Comparison of ENCODE assay signal across 9 cellular contexts in the genomic region with DNA sequence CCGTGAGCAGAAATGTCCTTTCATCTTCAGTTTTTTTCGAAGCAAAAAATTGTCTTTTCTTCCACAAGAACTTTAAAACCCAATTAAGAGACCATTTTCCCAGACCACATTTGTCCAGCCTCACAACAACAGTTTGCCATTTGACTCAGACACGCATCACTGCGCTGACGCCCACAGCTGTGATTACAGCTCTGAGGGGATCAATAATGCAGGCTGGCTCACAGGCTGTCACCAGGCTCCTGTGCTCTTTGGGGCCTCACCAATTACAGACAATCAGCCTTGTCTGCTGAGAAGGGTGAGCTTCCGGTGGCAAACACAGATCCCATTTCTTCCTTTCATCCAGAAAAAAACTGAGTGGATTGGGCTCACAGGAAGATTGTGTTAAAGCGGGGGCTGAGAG. TPM values are rescaled to one million over a fixed set of nuclear protein-coding genes. Genes with fewer than 3 reads are reported as not detected.
DNase-seq lines count a peak whose midpoint lies in the region; ATAC-seq, FAIRE-seq and TF ChIP-seq lines count a peak whose summit lies in the region.
"Had no signal": no experiment of that assay in that cellular context is flagged by ENCODE, and none has a peak within 500 bp of the region (broad histone marks: within the 10 kb centered on the region; RNA-seq: fewer than 3 reads in every experiment).

No MANE protein-coding gene starts in this region.

- peak overlapping the region; percentile 74 for H3K27ac ChIP-seq in smooth muscle cell (ENCODE audit: low read depth)

- H2AFZ ChIP-seq in smooth muscle cell (ENCODE audit: low read depth) = no peak overlapping the region

- H3F3A ChIP-seq in smooth muscle cell (ENCODE audit: low read depth) = peaks cover 3% of the 10 kb centered on the region

- peaks cover 5% of the 10 kb centered on the region for H3K4me1 ChIP-seq in smooth muscle cell (ENCODE audit: low read depth)

- peak overlapping the region; percentile 15 for H3K4me2 ChIP-seq in smooth muscle cell

- H3K4me3 ChIP-seq in bronchial epithelial cell (ENCODE audit: low read depth, low read length) (no peak overlapping the region), smooth muscle cell (no peak overlapping the region)

- DNase-seq in activated T-cell treated with anti-CD3 and anti-CD28 coated beads for 48 hours (ENCODE audit: low read depth) = peak; percentile 15
- no peak for DNase-seq in activated T-cell treated with anti-CD3 and anti-CD28 coated beads, Interleukin-2, amount 50 U/mL, for 1 hour
- peak; percentile 88 for DNase-seq in NCI-H345 (lab: John Stamatoyannopoulos, UW)
- DNase-seq in bronchial epithelial cell (ENCODE audit: low read depth) = peak; percentile 51
- DNase-seq in smooth muscle cell (lab: John Stamatoyannopoulos, UW; ENCODE audit: unreplicated experiment) = no peak
- DNase-seq in stimulated activated naive CD8-positive, alpha-beta T cell treated with anti-CD3 and anti-CD28 coated beads, Interleukin-15, Interleukin-2, amounts not matched to agents 100 U/mL and 50 U/mL, for 24 hours = no peak
- no peak for DNase-seq in NOMO-1 (lab: John Stamatoyannopoulos, UW; ENCODE audit: unreplicated experiment in 2 of 2)
- DNase-seq in NCI-H774 (lab: John Stamatoyannopoulos, UW) = no peak
- DNase-seq: activated CD4-positive, CD25-positive, alpha-beta regulatory T cell had no signal

- H4K20me1 ChIP-seq in smooth muscle cell (ENCODE audit: low read depth) = no peaks in the 10 kb centered on the region

- no peak for TF ChIP-seq CTCF in bronchial epithelial cell (IDR thresholded peaks at IDR 0.05; ENCODE audit: insufficient read depth, low read length, severe bottlenecking)
- TF ChIP-seq CTCF in smooth muscle cell (IDR thresholded peaks at IDR 0.05; ENCODE audit: borderline replicate concordance, insufficient read depth, poor library complexity, severe bottlenecking) = no peak

- H3K79me2 ChIP-seq in smooth muscle cell (ENCODE audit: low read depth) = no peaks in the 10 kb centered on the region

- no peaks in the 10 kb centered on the region for H3K27me3 ChIP-seq in bronchial epithelial cell (ENCODE audit: control insufficient read depth, insufficient read depth, low read length)
- no peaks in the 10 kb centered on the region for H3K27me3 ChIP-seq in smooth muscle cell (ENCODE audit: low read depth)

- peak overlapping the region; percentile 72 for H3K9ac ChIP-seq in smooth muscle cell (ENCODE audit: low read depth)

- no peaks in the 10 kb centered on the region for H3K9me3 ChIP-seq in smooth muscle cell (replicated peaks; ENCODE audit: low read depth)

- H3K36me3 ChIP-seq in bronchial epithelial cell (ENCODE audit: control insufficient read depth, insufficient read depth, low read length) (no peaks in the 10 kb centered on the region), smooth muscle cell (ENCODE audit: low read depth) (no peaks in the 10 kb centered on the region)

- no peak for FAIRE-seq in bronchial epithelial cell (lab: Jason Lieb, UNC)

- 47% methylated on average over 7 of the region's 7 CpGs for WGBS in smooth muscle cell (ENCODE audit: low lambda C conversion rate)

- ATAC-seq in stimulated activated naive CD8-positive, alpha-beta T cell treated with anti-CD3 and anti-CD28 coated beads, Interleukin-15, Interleukin-2, amounts not matched to agents 100 U/mL and 50 U/mL, for 24 hours = no peak

RNA-seq across cellular contexts. Expression of gene DDC, which starts 33.3 kb away (rescaled TPM):
- 0.26 TPM in 1 of 2 replicates, not detected in the other for total RNA-seq in bronchial epithelial cell
- not detected in 2 replicates for total RNA-seq in smooth muscle cell
- not detected in 2 replicates for polyA plus RNA-seq in smooth muscle cell

Comparison
In these comparisons a context has a peak if more than half of its experiments do, and no peak if none do; other contexts are left out.
1. DNase-seq: peak in activated T-cell treated with anti-CD3 and anti-CD28 coated beads for 48 hours (single experiment), NCI-H345 (single experiment) and bronchial epithelial cell (single experiment); none in activated T-cell treated with anti-CD3 and anti-CD28 coated beads, Interleukin-2, amount 50 U/mL, for 1 hour (single experiment), smooth muscle cell (single experiment), stimulated activated naive CD8-positive, alpha-beta T cell treated with anti-CD3 and anti-CD28 coated beads, Interleukin-15, Interleukin-2, amounts not matched to agents 100 U/mL and 50 U/mL, for 24 hours (single experiment), NOMO-1 (0 of 2) and NCI-H774 (single experiment).